In the genomic region with DNA sequence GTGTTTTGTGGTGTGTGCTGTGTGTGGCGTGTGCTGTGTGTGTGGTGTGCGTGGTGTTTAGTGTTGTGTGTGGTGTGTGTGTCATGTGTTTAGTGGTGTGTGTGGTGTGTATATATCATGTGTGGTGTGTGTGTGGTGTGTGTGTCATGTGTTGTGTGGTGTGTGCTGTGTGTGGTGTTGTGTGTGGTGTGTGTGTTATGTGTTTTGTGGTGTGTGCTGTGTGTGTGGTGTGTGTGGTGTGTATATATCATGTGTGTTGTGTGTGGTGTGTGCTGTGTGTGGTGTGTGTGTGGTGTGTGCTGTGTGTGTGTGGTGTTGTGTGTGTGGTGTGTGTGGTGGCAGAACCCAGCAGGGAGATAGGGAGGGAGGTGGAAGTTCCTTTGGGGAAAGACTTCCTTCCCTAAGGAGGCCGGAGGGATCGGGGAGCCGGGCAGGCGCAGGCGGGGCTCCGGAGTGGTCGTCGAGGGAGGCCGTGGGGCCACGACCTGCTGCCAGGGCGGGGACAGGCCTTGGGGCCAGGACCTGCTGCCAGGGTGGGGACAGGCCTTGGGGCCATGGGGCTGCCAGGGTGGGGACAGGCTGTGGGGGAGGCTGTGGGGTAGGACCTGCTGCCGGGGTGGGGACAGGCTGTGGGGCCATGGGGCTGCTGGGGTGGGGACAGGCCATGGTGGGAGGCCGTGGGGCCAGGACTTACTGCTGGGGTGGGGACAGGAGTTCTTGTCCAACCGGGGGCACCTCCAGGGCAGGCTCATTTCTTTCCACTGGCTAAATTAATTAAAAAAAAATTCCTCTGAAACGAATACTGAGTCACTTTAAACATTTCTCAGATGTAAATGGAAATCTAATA, we compare ENCODE assay signal across 1 cellular context.
TF ChIP-seq lines count a peak whose summit lies in the region.

No MANE protein-coding gene starts in this region.

TF ChIP-seq in GM23338, 12 proteins besides CTCF, POLR2A, EP300 and RAD21 (continued from another document):
- TF ChIP-seq, protein P1, sequence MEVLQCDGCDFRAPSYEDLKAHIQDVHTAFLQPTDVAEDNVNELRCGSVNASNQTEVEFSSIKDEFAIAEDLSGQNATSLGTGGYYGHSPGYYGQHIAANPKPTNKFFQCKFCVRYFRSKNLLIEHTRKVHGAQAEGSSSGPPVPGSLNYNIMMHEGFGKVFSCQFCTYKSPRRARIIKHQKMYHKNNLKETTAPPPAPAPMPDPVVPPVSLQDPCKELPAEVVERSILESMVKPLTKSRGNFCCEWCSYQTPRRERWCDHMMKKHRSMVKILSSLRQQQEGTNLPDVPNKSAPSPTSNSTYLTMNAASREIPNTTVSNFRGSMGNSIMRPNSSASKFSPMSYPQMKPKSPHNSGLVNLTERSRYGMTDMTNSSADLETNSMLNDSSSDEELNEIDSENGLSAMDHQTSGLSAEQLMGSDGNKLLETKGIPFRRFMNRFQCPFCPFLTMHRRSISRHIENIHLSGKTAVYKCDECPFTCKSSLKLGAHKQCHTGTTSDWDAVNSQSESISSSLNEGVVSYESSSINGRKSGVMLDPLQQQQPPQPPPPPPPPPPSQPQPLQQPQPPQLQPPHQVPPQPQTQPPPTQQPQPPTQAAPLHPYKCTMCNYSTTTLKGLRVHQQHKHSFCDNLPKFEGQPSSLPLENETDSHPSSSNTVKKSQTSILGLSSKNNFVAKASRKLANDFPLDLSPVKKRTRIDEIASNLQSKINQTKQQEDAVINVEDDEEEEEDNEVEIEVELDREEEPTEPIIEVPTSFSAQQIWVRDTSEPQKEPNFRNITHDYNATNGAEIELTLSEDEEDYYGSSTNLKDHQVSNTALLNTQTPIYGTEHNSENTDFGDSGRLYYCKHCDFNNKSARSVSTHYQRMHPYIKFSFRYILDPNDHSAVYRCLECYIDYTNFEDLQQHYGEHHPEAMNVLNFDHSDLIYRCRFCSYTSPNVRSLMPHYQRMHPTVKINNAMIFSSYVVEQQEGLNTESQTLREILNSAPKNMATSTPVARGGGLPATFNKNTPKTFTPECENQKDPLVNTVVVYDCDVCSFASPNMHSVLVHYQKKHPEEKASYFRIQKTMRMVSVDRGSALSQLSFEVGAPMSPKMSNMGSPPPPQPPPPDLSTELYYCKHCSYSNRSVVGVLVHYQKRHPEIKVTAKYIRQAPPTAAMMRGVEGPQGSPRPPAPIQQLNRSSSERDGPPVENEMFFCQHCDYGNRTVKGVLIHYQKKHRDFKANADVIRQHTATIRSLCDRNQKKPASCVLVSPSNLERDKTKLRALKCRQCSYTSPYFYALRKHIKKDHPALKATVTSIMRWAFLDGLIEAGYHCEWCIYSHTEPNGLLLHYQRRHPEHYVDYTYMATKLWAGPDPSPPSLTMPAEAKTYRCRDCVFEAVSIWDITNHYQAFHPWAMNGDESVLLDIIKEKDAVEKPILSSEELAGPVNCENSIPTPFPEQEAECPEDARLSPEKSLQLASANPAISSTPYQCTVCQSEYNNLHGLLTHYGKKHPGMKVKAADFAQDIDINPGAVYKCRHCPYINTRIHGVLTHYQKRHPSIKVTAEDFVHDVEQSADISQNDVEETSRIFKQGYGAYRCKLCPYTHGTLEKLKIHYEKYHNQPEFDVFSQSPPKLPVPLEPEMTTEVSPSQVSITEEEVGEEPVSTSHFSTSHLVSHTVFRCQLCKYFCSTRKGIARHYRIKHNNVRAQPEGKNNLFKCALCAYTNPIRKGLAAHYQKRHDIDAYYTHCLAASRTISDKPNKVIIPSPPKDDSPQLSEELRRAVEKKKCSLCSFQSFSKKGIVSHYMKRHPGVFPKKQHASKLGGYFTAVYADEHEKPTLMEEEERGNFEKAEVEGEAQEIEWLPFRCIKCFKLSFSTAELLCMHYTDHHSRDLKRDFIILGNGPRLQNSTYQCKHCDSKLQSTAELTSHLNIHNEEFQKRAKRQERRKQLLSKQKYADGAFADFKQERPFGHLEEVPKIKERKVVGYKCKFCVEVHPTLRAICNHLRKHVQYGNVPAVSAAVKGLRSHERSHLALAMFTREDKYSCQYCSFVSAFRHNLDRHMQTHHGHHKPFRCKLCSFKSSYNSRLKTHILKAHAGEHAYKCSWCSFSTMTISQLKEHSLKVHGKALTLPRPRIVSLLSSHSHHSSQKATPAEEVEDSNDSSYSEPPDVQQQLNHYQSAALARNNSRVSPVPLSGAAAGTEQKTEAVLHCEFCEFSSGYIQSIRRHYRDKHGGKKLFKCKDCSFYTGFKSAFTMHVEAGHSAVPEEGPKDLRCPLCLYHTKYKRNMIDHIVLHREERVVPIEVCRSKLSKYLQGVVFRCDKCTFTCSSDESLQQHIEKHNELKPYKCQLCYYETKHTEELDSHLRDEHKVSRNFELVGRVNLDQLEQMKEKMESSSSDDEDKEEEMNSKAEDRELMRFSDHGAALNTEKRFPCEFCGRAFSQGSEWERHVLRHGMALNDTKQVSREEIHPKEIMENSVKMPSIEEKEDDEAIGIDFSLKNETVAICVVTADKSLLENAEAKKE (CRISPR knock-in tag; IDR thresholded peaks at IDR 0.05) = no peak
- TF ChIP-seq POLR2AphosphoS5 (IDR thresholded peaks at IDR 0.05; ENCODE audit: low read depth) (no peak), STAT1 (IDR thresholded peaks at IDR 0.05; ENCODE audit: unreplicated experiment) (no peak), NANOG (IDR thresholded peaks at IDR 0.05; ENCODE audit: borderline replicate concordance) (no peak), JUNB (IDR thresholded peaks at IDR 0.05; ENCODE audit: unreplicated experiment) (no peak), EZH2phosphoT487 (IDR thresholded peaks at IDR 0.05; ENCODE audit: unreplicated experiment) (no peak), EZH2 (IDR thresholded peaks at IDR 0.05; ENCODE audit: low read depth, unreplicated experiment) (no peak)
- TF ChIP-seq, protein P2, sequence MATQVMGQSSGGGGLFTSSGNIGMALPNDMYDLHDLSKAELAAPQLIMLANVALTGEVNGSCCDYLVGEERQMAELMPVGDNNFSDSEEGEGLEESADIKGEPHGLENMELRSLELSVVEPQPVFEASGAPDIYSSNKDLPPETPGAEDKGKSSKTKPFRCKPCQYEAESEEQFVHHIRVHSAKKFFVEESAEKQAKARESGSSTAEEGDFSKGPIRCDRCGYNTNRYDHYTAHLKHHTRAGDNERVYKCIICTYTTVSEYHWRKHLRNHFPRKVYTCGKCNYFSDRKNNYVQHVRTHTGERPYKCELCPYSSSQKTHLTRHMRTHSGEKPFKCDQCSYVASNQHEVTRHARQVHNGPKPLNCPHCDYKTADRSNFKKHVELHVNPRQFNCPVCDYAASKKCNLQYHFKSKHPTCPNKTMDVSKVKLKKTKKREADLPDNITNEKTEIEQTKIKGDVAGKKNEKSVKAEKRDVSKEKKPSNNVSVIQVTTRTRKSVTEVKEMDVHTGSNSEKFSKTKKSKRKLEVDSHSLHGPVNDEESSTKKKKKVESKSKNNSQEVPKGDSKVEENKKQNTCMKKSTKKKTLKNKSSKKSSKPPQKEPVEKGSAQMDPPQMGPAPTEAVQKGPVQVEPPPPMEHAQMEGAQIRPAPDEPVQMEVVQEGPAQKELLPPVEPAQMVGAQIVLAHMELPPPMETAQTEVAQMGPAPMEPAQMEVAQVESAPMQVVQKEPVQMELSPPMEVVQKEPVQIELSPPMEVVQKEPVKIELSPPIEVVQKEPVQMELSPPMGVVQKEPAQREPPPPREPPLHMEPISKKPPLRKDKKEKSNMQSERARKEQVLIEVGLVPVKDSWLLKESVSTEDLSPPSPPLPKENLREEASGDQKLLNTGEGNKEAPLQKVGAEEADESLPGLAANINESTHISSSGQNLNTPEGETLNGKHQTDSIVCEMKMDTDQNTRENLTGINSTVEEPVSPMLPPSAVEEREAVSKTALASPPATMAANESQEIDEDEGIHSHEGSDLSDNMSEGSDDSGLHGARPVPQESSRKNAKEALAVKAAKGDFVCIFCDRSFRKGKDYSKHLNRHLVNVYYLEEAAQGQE (IDR thresholded peaks at IDR 0.05; ENCODE audit: unreplicated experiment) = no peak
TF ChIP-seq in GM23338: peak in this region for 0.
